In genomic region chr17:48593840-48594411, GRCh38 we compare ENCODE assay signal across 8 cellular contexts. TPM values are rescaled to one million over a fixed set of nuclear protein-coding genes. Genes with fewer than 3 reads are reported as not detected.
DNase-seq lines count a peak whose midpoint lies in the region; ATAC-seq and TF ChIP-seq lines count a peak whose summit lies in the region.

No MANE protein-coding gene starts in this region.

- H3K4me1 ChIP-seq in HCT116 (ENCODE audit: control insufficient read depth in 1 of 2, insufficient read depth in 2 of 2, low read length in 2 of 2) = peaks cover 0 to 8% of the 10 kb centered on the region in 2 experiments; a peak in 2 of 4 replicates

- H3K9ac ChIP-seq in HCT116 (ENCODE audit: low read length) = no peak overlapping the region

- H3K4me2 ChIP-seq in HCT116 (ENCODE audit: low read length) = no peak overlapping the region

- TF ChIP-seq POLR2A in HCT116 (IDR thresholded peaks at IDR 0.05; ENCODE audit: borderline replicate concordance, extremely low read depth, insufficient read depth, insufficient read length) = no peak

- CTCF ChIA-PET in BJ (lab: Yijun Ruan, JAX) = interaction anchor here (0.6 to 3.6 kb wide), 15 partner anchors 11 to 379 kb away, joined by 3 to 29 read pairs (median 5); no protein-coding TSS in a partner anchor
- CTCF ChIA-PET in HCT116 (lab: Charles Lee) = interaction anchor here (1.3 to 2.2 kb wide), 2 partner anchors 258 to 331 kb away, joined by 5 to 9 read pairs; no protein-coding TSS in a partner anchor

- TF ChIP-seq CTCF in BJ (IDR thresholded peaks at IDR 0.05; ENCODE audit: insufficient read depth, low read depth, low read length) = peak; percentile 76
- peak in 2 of 3 experiments; percentile 33 to 39; a peak in 4 of 6 replicates for TF ChIP-seq CTCF in HCT116 (IDR thresholded peaks at IDR 0.05 in 2 of 3, conservative IDR thresholded peaks at IDR 0.05 in 1 of 3; ENCODE audit: borderline replicate concordance in 1 of 3, insufficient read depth in 1 of 3, low read depth in 2 of 3, low read length in 2 of 3)

- H3K4me3 ChIP-seq in BJ (ENCODE audit: low read depth, low read length) (no peak overlapping the region), HCT116 (replicated peaks in 1 of 2; ENCODE audit: low read depth in 1 of 2, low read length in 2 of 2) (no peak overlapping the region)

- H3K27ac ChIP-seq in HCT116 (ENCODE audit: low read depth, low read length) = no peak overlapping the region

- no TSS peak for BruUV-seq in HCT116 (replicated peaks; lab: Mats Ljungman, UMichigan)

- intact Hi-C loops in HCT116 (cut with micrococcal nuclease) = no loop called here

- DNase-seq in BJ (ENCODE audit: low read depth) (no peak), HCT116 (ENCODE audit: low read depth, low spot score) (no peak), NCI-H526 treated with DMSO at 0.1 percent for 48 hours (lab: John Stamatoyannopoulos, UW) (peak; percentile 68), mucosa of gallbladder (ENCODE audit: low spot score) (peak; percentile 76)
- peak; percentile 82 for DNase-seq in activated CD4-positive, alpha-beta T cell treated with anti-CD3 and anti-CD28 coated beads, Interleukin-2, amount 50 U/mL, for 1 hour
- DNase-seq in effector CD4-positive, alpha-beta T cell = peak; percentile 77
- peak; percentile 64 for DNase-seq in stimulated activated CD8-positive, alpha-beta memory T cell treated with anti-CD3 and anti-CD28 coated beads, Interleukin-7, amount 100 ng/mL, for 24 hours (ENCODE audit: low read depth)

- peaks cover 71% of the 10 kb centered on the region for H3K79me2 ChIP-seq in HCT116 (ENCODE audit: insufficient read depth, low read length)

- H3K9me2 ChIP-seq in HCT116 (ENCODE audit: insufficient read depth) = no peaks in the 10 kb centered on the region

- TF ChIP-seq RAD21 in HCT116 (IDR thresholded peaks at IDR 0.05; ENCODE audit: low read depth) = peak; percentile 41

- H3K27me3 ChIP-seq in BJ (ENCODE audit: control insufficient read depth, insufficient read depth, low read length) (peaks cover 86% of the 10 kb centered on the region), HCT116 (ENCODE audit: insufficient read depth, low read length) (no peaks in the 10 kb centered on the region)

- no peak overlapping the region for H2AFZ ChIP-seq in HCT116 (ENCODE audit: low read depth, low read length, poor library complexity, severe bottlenecking)

- no peaks in the 10 kb centered on the region for H3K9me3 ChIP-seq in HCT116 (ENCODE audit: control insufficient read depth in 1 of 2, insufficient read depth in 1 of 2, low read depth in 1 of 2, low read length in 2 of 2)

- no peaks in the 10 kb centered on the region for H4K20me1 ChIP-seq in HCT116 (ENCODE audit: insufficient read depth)

- ATAC-seq in HCT116 (peak; percentile 33), GM21619 (IDR thresholded peaks at IDR 0.05; ENCODE audit: unreplicated experiment) (no peak)

- RAD21 ChIA-PET in HCT116 (lab: Charles Lee; ENCODE audit: low non-redundant PET in 1 of 2, low total read pairs in 2 of 2, uncharacterized antibody in 2 of 2, unreplicated experiment in 2 of 2) = interaction anchor here (0.6 to 1.3 kb wide), 4 partner anchors 93 to 378 kb away, joined by 3 to 5 read pairs (median 4); no protein-coding TSS in a partner anchor

- H3K36me3 ChIP-seq in BJ (ENCODE audit: control insufficient read depth, insufficient read depth, low read length) (no peaks in the 10 kb centered on the region), HCT116 (ENCODE audit: control insufficient read depth in 1 of 2, insufficient read depth in 2 of 2, low read length in 2 of 2) (peaks cover 24 to 30% of the 10 kb centered on the region in 2 experiments; a peak in 3 of 4 replicates)

- POLR2A ChIA-PET in BJ (lab: Charles Lee) (no interaction called here), HCT116 (lab: Charles Lee) (no interaction called here)

TF ChIP-seq in HCT116, 20 proteins besides CTCF, POLR2A, EP300 and RAD21:
- TF ChIP-seq EZH2 (IDR thresholded peaks at IDR 0.05) = no peak
- no peak for TF ChIP-seq ZNF274 (IDR thresholded peaks at IDR 0.05; ENCODE audit: low read depth, low read length)
- no peak for TF ChIP-seq SIN3A (IDR thresholded peaks at IDR 0.05; ENCODE audit: low read depth)
- no peak for TF ChIP-seq CBX3 (IDR thresholded peaks at IDR 0.05; ENCODE audit: low read depth)
- no peak for TF ChIP-seq SP1 (IDR thresholded peaks at IDR 0.05; ENCODE audit: low read depth)
- TF ChIP-seq JUND (IDR thresholded peaks at IDR 0.05) = no peak
- TF ChIP-seq EZH2phosphoT487 (IDR thresholded peaks at IDR 0.05; ENCODE audit: borderline replicate concordance) = no peak
- TF ChIP-seq CEBPB (IDR thresholded peaks at IDR 0.05; ENCODE audit: low read depth) = no peak
- TF ChIP-seq ATF3 (IDR thresholded peaks at IDR 0.05) = no peak
- TF ChIP-seq POLR2AphosphoS5 (IDR thresholded peaks at IDR 0.05; ENCODE audit: low read depth, low read length) = no peak
- no peak for TF ChIP-seq MAX (IDR thresholded peaks at IDR 0.05)

RNA-seq across cellular contexts. Expression of gene HOXB5, which starts 0.3 kb away (rescaled TPM):
- not detected in 2 replicates for polyA plus RNA-seq in BJ (2011; rRNA removed)
- not detected in 2 replicates for polyA minus RNA-seq in BJ (2011; rRNA and poly(A)+ RNA removed)
- total RNA-seq in HCT116 (2021; ENCODE audit: unreplicated experiment) (19.8 TPM), mucosa of gallbladder (0.49 TPM)
- polyA plus RNA-seq in HCT116 (2012) = 6.5 and 12.0 TPM in 2 replicates

RNA-seq across cellular contexts. Expression of gene HOXB3, which starts 3.9 kb away (rescaled TPM):
- polyA plus RNA-seq in BJ (2011; rRNA removed) = not detected in 2 replicates
- not detected in 2 replicates for polyA minus RNA-seq in BJ (2011; rRNA and poly(A)+ RNA removed)
- total RNA-seq in HCT116 (2021; ENCODE audit: unreplicated experiment) (19.8 TPM), mucosa of gallbladder (17.2 TPM)
- 4.7 and 6.0 TPM in 2 replicates for polyA plus RNA-seq in HCT116 (2012)

RNA-seq across cellular contexts. Expression of gene HOXB6, which starts 10.9 kb away (rescaled TPM):
- polyA plus RNA-seq in BJ (2011; rRNA removed) = not detected in 2 replicates
- polyA minus RNA-seq in BJ (2011; rRNA and poly(A)+ RNA removed) = not detected in 2 replicates
- 64.8 TPM for total RNA-seq in HCT116 (2021; ENCODE audit: unreplicated experiment)
- 17.5 and 28.9 TPM in 2 replicates for polyA plus RNA-seq in HCT116 (2012)
- 2.0 TPM for total RNA-seq in mucosa of gallbladder

RNA-seq across cellular contexts. Expression of gene HOXB4, which starts 15.8 kb away (rescaled TPM):
- not detected in 2 replicates for polyA plus RNA-seq in BJ (2011; rRNA removed)
- polyA minus RNA-seq in BJ (2011; rRNA and poly(A)+ RNA removed) = not detected in 2 replicates
- total RNA-seq in HCT116 (2021; ENCODE audit: unreplicated experiment) = 11.3 TPM
- polyA plus RNA-seq in HCT116 (2012) = 3.2 and 4.2 TPM in 2 replicates
- 6.4 TPM for total RNA-seq in mucosa of gallbladder

RNA-seq across cellular contexts. Expression of gene HOXB7, which starts 16.9 kb away (rescaled TPM):
- polyA plus RNA-seq in BJ (2011; rRNA removed) = not detected in 2 replicates
- polyA minus RNA-seq in BJ (2011; rRNA and poly(A)+ RNA removed) = not detected in 2 replicates
- 33.6 TPM for total RNA-seq in HCT116 (2021; ENCODE audit: unreplicated experiment)
- polyA plus RNA-seq in HCT116 (2012) = 16.8 and 23.4 TPM in 2 replicates
- 0.92 TPM for total RNA-seq in mucosa of gallbladder

Comparison
In these comparisons a context has a peak if more than half of its experiments do, and no peak if none do; other contexts are left out.
1. DNase-seq: peak in NCI-H526 treated with DMSO at 0.1 percent for 48 hours (single experiment), activated CD4-positive, alpha-beta T cell treated with anti-CD3 and anti-CD28 coated beads, Interleukin-2, amount 50 U/mL, for 1 hour (single experiment), effector CD4-positive, alpha-beta T cell (single experiment), mucosa of gallbladder (single experiment) and stimulated activated CD8-positive, alpha-beta memory T cell treated with anti-CD3 and anti-CD28 coated beads, Interleukin-7, amount 100 ng/mL, for 24 hours (single experiment); none in BJ (single experiment) and HCT116 (single experiment).
2. RNA of gene HOXB5, which starts 0.3 kb away (total RNA-seq): 19.8 TPM in HCT116 (single experiment); 0.49 TPM in mucosa of gallbladder (single experiment); every median in the first group is over 10 times any median in the second.
3. RNA of gene HOXB6, which starts 10.9 kb away (total RNA-seq): 64.8 TPM in HCT116 (single experiment); 2.0 TPM in mucosa of gallbladder (single experiment); every median in the first group is over 10 times any median in the second.